ENCODE assay signal across 22 cellular contexts in the genomic region with DNA sequence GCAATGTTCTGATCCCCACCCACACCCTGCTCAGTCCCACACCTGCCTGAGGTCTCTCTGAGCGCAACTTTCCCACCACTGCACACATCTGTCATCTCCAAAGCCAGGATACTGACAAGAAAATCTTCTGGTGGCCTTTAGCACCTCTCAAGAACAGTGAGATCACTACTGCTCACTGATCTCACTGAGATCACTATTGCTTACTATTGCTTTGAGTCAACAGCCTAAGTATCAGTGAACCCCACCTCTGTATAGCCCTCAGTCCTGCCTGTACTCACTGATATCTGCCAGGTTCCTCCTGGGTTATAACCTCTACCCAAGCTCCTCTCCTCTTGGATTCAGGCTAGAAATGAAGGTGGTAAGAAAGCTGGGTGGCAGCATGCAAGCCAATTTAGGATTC. TPM values are rescaled to one million over a fixed set of nuclear protein-coding genes. Genes with fewer than 3 reads are reported as not detected.
DNase-seq lines count a peak whose midpoint lies in the region; ATAC-seq and TF ChIP-seq lines count a peak whose summit lies in the region.
"Had no signal": no experiment of that assay in that cellular context is flagged by ENCODE, and none has a peak within 500 bp of the region (broad histone marks: within the 10 kb centered on the region; RNA-seq: fewer than 3 reads in every experiment).

No MANE protein-coding gene starts in this region.

- BruUV-seq in PC-9 (replicated peaks; lab: Mats Ljungman, UMichigan): no TSS peak

- peaks cover 71% of the 10 kb centered on the region for H3F3A ChIP-seq in PC-9 (ENCODE audit: insufficient read depth, low read depth)

- 91 to 100% (median 95%) methylated on average over 1 of the region's 1 CpG for WGBS in ovary, 3 donors

- H3K9ac ChIP-seq in subcutaneous abdominal adipose tissue (ENCODE audit: low read length in 5 of 5): no peak overlapping the region

- intact Hi-C loops in PC-9 (cut with micrococcal nuclease; ENCODE audit: unreplicated experiment) (loop anchor here (10.0 kb wide), 1 partner anchor 889 kb away; no protein-coding TSS in a partner anchor), ovary (cut with DNase I) (loop anchor here in 3 of 4 donors (10.0 kb wide), 4 partner anchors 69 to 449 kb away; no protein-coding TSS in a partner anchor)

- H3K4me3 ChIP-seq in PC-9 (peak overlapping the region; percentile 91; the same call in 1 of the 2 replicates), subcutaneous abdominal adipose tissue (ENCODE audit: low read depth in 1 of 5, low read length in 5 of 5) (no peak overlapping the region), ovary (no peak overlapping the region)
- H3K4me3 ChIP-seq: lower lobe of right lung, upper lobe of left lung had no signal

- ATAC-seq in activated naive CD4-positive, alpha-beta T cell treated with anti-CD3 and anti-CD28 coated beads, Interleukin-2, amount 50 U/mL, for 72 hours: peak; percentile 44 to 88
- ATAC-seq in GM21619 (IDR thresholded peaks at IDR 0.05; ENCODE audit: unreplicated experiment) (peak; percentile 46), T-cell (replicated peaks in 1 of 4) (no peak)
- ATAC-seq: effector memory CD8-positive, alpha-beta T cell; lower lobe of right lung; PC-3 had no signal

- peaks cover 2% of the 10 kb centered on the region for H3K4me1 Mint-ChIP-seq in activated naive CD4-positive, alpha-beta T cell treated with anti-CD3 and anti-CD28 coated beads, Interleukin-2, amount 10 ng/mL, durations not matched to agents 7 days and 5 days
- H3K4me1 Mint-ChIP-seq in T-cell: peaks cover 3 to 4% (median 4%) of the 10 kb centered on the region in 3 donors

- H4K20me1 ChIP-seq in PC-9 (ENCODE audit: insufficient read depth): peaks cover 99% of the 10 kb centered on the region

- no peak for TF ChIP-seq EP300 in ovary (IDR thresholded peaks at IDR 0.05)

- H3K9me3 ChIP-seq in PC-9 (ENCODE audit: insufficient read depth, low read depth) (0 out of 2 replicates have a peak, but pooled peaks cover 3% of the 10 kb centered on the region), subcutaneous abdominal adipose tissue (ENCODE audit: control insufficient read depth in 5 of 5, low read length in 5 of 5) (no peaks in the 10 kb centered on the region), ovary (no peaks in the 10 kb centered on the region)
- H3K9me3 ChIP-seq: lower lobe of right lung, upper lobe of left lung had no signal

- POLR2A ChIA-PET in PC-9 (lab: Charles Lee; ENCODE audit: unreplicated experiment) (interaction anchor here (0.6 kb wide), 1 partner anchor 268 kb away, joined by 4 read pairs; no protein-coding TSS in a partner anchor), T-cell (lab: Charles Lee) (no interaction called here)

- H3K27me3 ChIP-seq in PC-9 (ENCODE audit: insufficient read depth, low read depth): no peaks in the 10 kb centered on the region
- no peaks in the 10 kb centered on the region for H3K27me3 ChIP-seq in subcutaneous abdominal adipose tissue (ENCODE audit: control insufficient read depth in 5 of 5, insufficient read depth in 4 of 5, low read length in 5 of 5)
- H3K27me3 ChIP-seq in ovary: no peaks in the 10 kb centered on the region

- TF ChIP-seq CTCF in PC-9 (conservative IDR thresholded peaks at IDR 0.05) (no peak), ovary (IDR thresholded peaks at IDR 0.05) (no peak)

- TF ChIP-seq POLR2A in ovary (IDR thresholded peaks at IDR 0.05): no peak

- H3K27ac ChIP-seq in PC-9 (peak overlapping the region; percentile 90; the same call in 1 of the 2 replicates), subcutaneous abdominal adipose tissue (ENCODE audit: low read depth, low read length) (peak overlapping the region; percentile 3), ovary (no peak overlapping the region)
- H3K27ac ChIP-seq: lower lobe of right lung, upper lobe of left lung, WERI-Rb-1 had no signal

- CTCF ChIA-PET in activated naive CD4-positive, alpha-beta T cell treated with anti-CD3 and anti-CD28 coated beads, Interleukin-2, amount 10 ng/mL, durations not matched to agents 7 days and 5 days (lab: Charles Lee): no interaction called here
- CTCF ChIA-PET in PC-9 (lab: Charles Lee): interaction anchor here (0.6 kb wide), 1 partner anchor 53 kb away, joined by 4 read pairs; no protein-coding TSS in a partner anchor
- CTCF ChIA-PET in T-cell (lab: Charles Lee): no interaction called here

- H3K4me1 ChIP-seq in PC-9 (replicated peaks; ENCODE audit: insufficient read depth): peaks cover 83% of the 10 kb centered on the region
- H3K4me1 ChIP-seq in subcutaneous abdominal adipose tissue (ENCODE audit: control insufficient read depth in 5 of 5, insufficient read depth in 5 of 5, low read length in 5 of 5): peaks cover 0 to 74% (median 47%) of the 10 kb centered on the region in 5 donors
- peaks cover 2% of the 10 kb centered on the region for H3K4me1 ChIP-seq in ovary (ENCODE audit: insufficient read depth)

- H3K27ac Mint-ChIP-seq in activated naive CD4-positive, alpha-beta T cell treated with anti-CD3 and anti-CD28 coated beads, Interleukin-2, amount 50 U/mL, for 72 hours: no peak overlapping the region
- no peak overlapping the region for H3K27ac Mint-ChIP-seq in activated naive CD4-positive, alpha-beta T cell treated with anti-CD3 and anti-CD28 coated beads, Interleukin-2, amount 10 ng/mL, durations not matched to agents 7 days and 5 days
- H3K27ac Mint-ChIP-seq in T-cell: no peak overlapping the region
- H3K27ac Mint-ChIP-seq: CD8-positive, alpha-beta memory T cell; effector memory CD8-positive, alpha-beta T cell; nephron had no signal

- no peak overlapping the region for H3K4me3 Mint-ChIP-seq in activated naive CD4-positive, alpha-beta T cell treated with anti-CD3 and anti-CD28 coated beads, Interleukin-2, amount 10 ng/mL, durations not matched to agents 7 days and 5 days
- no peak overlapping the region for H3K4me3 Mint-ChIP-seq in T-cell
- H3K4me3 Mint-ChIP-seq: CD8-positive, alpha-beta memory T cell; effector memory CD8-positive, alpha-beta T cell; nephron had no signal

- peak overlapping the region; percentile 100 for H3K4me2 ChIP-seq in PC-9

- peaks cover 0 to 7% of the 10 kb centered on the region in 2 donors for H3K36me3 Mint-ChIP-seq in activated naive CD4-positive, alpha-beta T cell treated with anti-CD3 and anti-CD28 coated beads, Interleukin-2, amount 50 U/mL, for 72 hours
- H3K36me3 Mint-ChIP-seq in activated naive CD4-positive, alpha-beta T cell treated with anti-CD3 and anti-CD28 coated beads, Interleukin-2, amount 10 ng/mL, durations not matched to agents 7 days and 5 days: no peaks in the 10 kb centered on the region
- no peaks in the 10 kb centered on the region for H3K36me3 Mint-ChIP-seq in T-cell
- H3K36me3 Mint-ChIP-seq: CD8-positive, alpha-beta memory T cell had no signal

- H2AFZ ChIP-seq in PC-9: no peak overlapping the region

- no peak for DNase-seq in activated naive CD4-positive, alpha-beta T cell treated with anti-CD3 and anti-CD28 coated beads, Interleukin-2, amount 50 U/mL, for 72 hours (ENCODE audit: low spot score in 2 of 2)
- DNase-seq in activated naive CD4-positive, alpha-beta T cell treated with anti-CD3 and anti-CD28 coated beads, Interleukin-2, amount 10 ng/mL, durations not matched to agents 7 days and 5 days: no peak
- no peak for DNase-seq in PC-9
- DNase-seq in T-cell: no peak
- DNase-seq in T-helper 9 cell: no peak
- no peak for DNase-seq in ovary
- DNase-seq: ACHN; CD8-positive, alpha-beta memory T cell; effector memory CD8-positive, alpha-beta T cell; foreskin fibroblast; GDM1; KBM-7; lower lobe of right lung; NCI-H1417 treated with DMSO at 0.1 percent for 48 hours; NCI-H446 treated with DMSO at 0.1 percent for 48 hours; PC-3; stimulated activated CD4-positive, alpha-beta T cell treated with anti-CD3 and anti-CD28 coated beads, Interleukin-2, amount 100 ng/mL, for 24 hours; upper lobe of left lung; WERI-Rb-1 had no signal

- H3K79me2 ChIP-seq in PC-9 (ENCODE audit: low read depth): peaks cover 100% of the 10 kb centered on the region

- H3K9me3 Mint-ChIP-seq in activated naive CD4-positive, alpha-beta T cell treated with anti-CD3 and anti-CD28 coated beads, Interleukin-2, amount 50 U/mL, for 72 hours: no peaks in the 10 kb centered on the region
- no peaks in the 10 kb centered on the region for H3K9me3 Mint-ChIP-seq in activated naive CD4-positive, alpha-beta T cell treated with anti-CD3 and anti-CD28 coated beads, Interleukin-2, amount 10 ng/mL, durations not matched to agents 7 days and 5 days
- no peaks in the 10 kb centered on the region for H3K9me3 Mint-ChIP-seq in T-cell
- H3K9me3 Mint-ChIP-seq: effector memory CD8-positive, alpha-beta T cell; nephron had no signal

- no peaks in the 10 kb centered on the region for H3K9me2 ChIP-seq in PC-9 (ENCODE audit: insufficient read depth)

- H3K27me3 Mint-ChIP-seq in activated naive CD4-positive, alpha-beta T cell treated with anti-CD3 and anti-CD28 coated beads, Interleukin-2, amount 10 ng/mL, durations not matched to agents 7 days and 5 days: peaks cover 47% of the 10 kb centered on the region
- H3K27me3 Mint-ChIP-seq in T-cell: peaks cover 37 to 48% of the 10 kb centered on the region in 2 donors

- H3K36me3 ChIP-seq in PC-9 (ENCODE audit: low read depth) (peaks cover 70% of the 10 kb centered on the region), subcutaneous abdominal adipose tissue (ENCODE audit: control insufficient read depth in 5 of 5, insufficient read depth in 5 of 5, low read length in 5 of 5) (no peaks in the 10 kb centered on the region), ovary (no peaks in the 10 kb centered on the region)
- H3K36me3 ChIP-seq: lower lobe of right lung, upper lobe of left lung had no signal

RNA-seq across cellular contexts. Expression of a gene that starts 6.3 kb away (rescaled TPM):
- total RNA-seq in activated naive CD4-positive, alpha-beta T cell treated with anti-CD3 and anti-CD28 coated beads, Interleukin-2, amount 50 U/mL, for 72 hours: 1 to 10 TPM; 1.8 to 2.0 TPM
- total RNA-seq in PC-9 (2021): 172 and 219 TPM in 2 replicates
- under 1 TPM; 0.09 to 0.49 (median 0.30) TPM for total RNA-seq in T-cell
- total RNA-seq in ovary: 10 to 100 TPM in 6 of 7 donors, 1 to 10 TPM in 1; 4.9 to 15.1 (median 13.5) TPM
- 10 to 100 TPM in 1 of 2 donors, 1 to 10 TPM in 1; 6.9 to 18.3 TPM for polyA plus RNA-seq in ovary

Comparison
In these comparisons a context has a peak if more than half of its experiments do, and no peak if none do; other contexts are left out.
1. ATAC-seq: peak in activated naive CD4-positive, alpha-beta T cell treated with anti-CD3 and anti-CD28 coated beads, Interleukin-2, amount 50 U/mL, for 72 hours (2 of 2) and GM21619 (single experiment); none in T-cell (0 of 4).
2. H3K27ac ChIP-seq: peak in PC-9 (single experiment) and subcutaneous abdominal adipose tissue (single experiment); none in ovary (0 of 2).
3. RNA of a gene that starts 6.3 kb away (total RNA-seq): 172 to 219 TPM in PC-9; 4.9 to 15.1 TPM in ovary, 1.8 to 2.0 TPM in activated naive CD4-positive, alpha-beta T cell treated with anti-CD3 and anti-CD28 coated beads, Interleukin-2, amount 50 U/mL, for 72 hours and 0.09 to 0.49 TPM in T-cell; every median in the first group is over 10 times any median in the second.